25 cellular contexts compared by ENCODE assay signal in genomic region chr13:111131048-111131447, GRCh38.
"Had no signal": no experiment of that assay in that cellular context is flagged by ENCODE, and none has a peak within 500 bp of the region (broad histone marks: within the 10 kb centered on the region; RNA-seq: fewer than 3 reads in every experiment).

No MANE protein-coding gene starts in this region.

- H3K27ac Mint-ChIP-seq: naive thymus-derived CD4-positive, alpha-beta T cell; nephron progenitor cell had no signal

- H3K27ac ChIP-seq: heart right ventricle, hepatocyte, left ventricle myocardium inferior, neutrophil, ovary, right atrium auricular region, right lobe of liver, suprapubic skin, thoracic aorta, tibial artery, uterus had no signal

- H3K4me2 ChIP-seq: hepatocyte, smooth muscle cell had no signal

- H3K36me3 Mint-ChIP-seq: naive thymus-derived CD4-positive, alpha-beta T cell; stimulated activated naive B cell treated with anti-CD40 and anti-IgM and Interleukin-4, amounts not matched to agents 10 μg/mL and 1 μg/mL and 100 μg/mL, for 72 hours had no signal

- H3K36me3 ChIP-seq: heart right ventricle, left ventricle myocardium inferior, neutrophil, ovary, right atrium auricular region, right lobe of liver, suprapubic skin, thoracic aorta, tibial artery, uterus had no signal

- H3K4me3 Mint-ChIP-seq: naive thymus-derived CD4-positive, alpha-beta T cell; nephron progenitor cell; stimulated activated naive B cell treated with anti-CD40 and anti-IgM and Interleukin-4, amounts not matched to agents 10 μg/mL and 1 μg/mL and 100 μg/mL, for 72 hours had no signal

- H2AFZ ChIP-seq: hepatocyte had no signal

- H3K9me3 Mint-ChIP-seq: stimulated activated naive B cell treated with anti-CD40 and anti-IgM and Interleukin-4, amounts not matched to agents 10 μg/mL and 1 μg/mL and 100 μg/mL, for 72 hours had no signal

- H3K4me3 ChIP-seq: heart right ventricle, hepatocyte, left ventricle myocardium inferior, lung, mucosa of descending colon, ovary, right atrium auricular region, right lobe of liver, smooth muscle cell, suprapubic skin, thoracic aorta, tibial artery, uterus had no signal

- H3K27me3 ChIP-seq: heart right ventricle, ovary, right atrium auricular region, right lobe of liver, suprapubic skin, tibial artery, uterus had no signal

- H3K79me2 ChIP-seq: hepatocyte had no signal

- H3K4me1 Mint-ChIP-seq: naive thymus-derived CD4-positive, alpha-beta T cell had no signal

- ATAC-seq: mucosa of descending colon; naive thymus-derived CD4-positive, alpha-beta T cell; stimulated activated naive CD8-positive, alpha-beta T cell treated with anti-CD3 and anti-CD28 coated beads, Interleukin-15, Interleukin-2, amounts not matched to agents 100 U/mL and 50 U/mL, for 24 hours had no signal

- DNase-seq: heart right ventricle; islet precursor cell; left ventricle myocardium inferior; mesendoderm; midbrain; mucosa of descending colon; naive thymus-derived CD4-positive, alpha-beta T cell; nephron progenitor cell; ovary; right lobe of liver; stimulated activated CD4-positive, alpha-beta T cell treated with anti-CD3 and anti-CD28 coated beads, Interleukin-1b, Interleukin-23, amount 100 ng/mL, for 48 hours; stimulated activated CD4-positive, alpha-beta T cell treated with anti-CD3 and anti-CD28 coated beads, Interleukin-2, amount 100 ng/mL, for 48 hours; stimulated activated CD4-positive, alpha-beta T cell treated with anti-CD3 and anti-CD28 coated beads, Interleukin-4, amount 100 ng/mL, for 4 hours; stimulated activated CD8-positive, alpha-beta memory T cell treated with anti-CD3 and anti-CD28 coated beads, Interleukin-4, amount 100 ng/mL, for 48 hours; stimulated activated naive B cell treated with anti-CD40 and anti-IgM and Interleukin-4, amounts not matched to agents 10 μg/mL and 1 μg/mL and 100 μg/mL, for 72 hours; stimulated activated naive CD8-positive, alpha-beta T cell treated with anti-CD3 and anti-CD28 coated beads, Interleukin-15, Interleukin-2, amounts not matched to agents 100 U/mL and 50 U/mL, for 24 hours; tibial artery; uterus had no signal

- H3K9me3 ChIP-seq: heart right ventricle, left ventricle myocardium inferior, mucosa of descending colon, neutrophil, ovary, right atrium auricular region, suprapubic skin, thoracic aorta, tibial artery, uterus had no signal

- H3K4me1 ChIP-seq: heart right ventricle, right atrium auricular region, right lobe of liver, suprapubic skin, uterus had no signal
